ENCODE assay signal across 1 cellular context in the genomic region with DNA sequence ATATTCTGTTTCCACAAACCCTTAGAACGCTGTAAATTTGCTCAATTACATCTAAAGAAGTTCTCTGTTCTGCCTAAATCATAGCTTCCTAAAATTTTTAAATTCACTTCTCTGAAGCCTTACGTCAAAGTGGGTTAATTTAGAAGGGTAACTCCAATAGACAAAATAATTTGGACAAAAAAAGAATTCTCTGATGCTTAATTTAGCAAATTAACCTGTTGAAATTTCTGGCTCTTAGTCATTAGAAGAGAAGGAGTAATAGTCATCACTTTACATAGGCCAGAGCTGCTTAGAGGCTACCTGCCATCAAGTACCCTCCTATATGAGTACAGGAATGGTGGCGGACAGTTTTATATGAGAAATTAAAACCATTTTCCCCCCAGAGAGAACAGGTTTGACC.
TF ChIP-seq lines count a peak whose summit lies in the region.

No MANE protein-coding gene starts in this region.

TF ChIP-seq in HCT116, 20 proteins besides CTCF, POLR2A, EP300 and RAD21 (continued from another document):
- TF ChIP-seq, protein P1, sequence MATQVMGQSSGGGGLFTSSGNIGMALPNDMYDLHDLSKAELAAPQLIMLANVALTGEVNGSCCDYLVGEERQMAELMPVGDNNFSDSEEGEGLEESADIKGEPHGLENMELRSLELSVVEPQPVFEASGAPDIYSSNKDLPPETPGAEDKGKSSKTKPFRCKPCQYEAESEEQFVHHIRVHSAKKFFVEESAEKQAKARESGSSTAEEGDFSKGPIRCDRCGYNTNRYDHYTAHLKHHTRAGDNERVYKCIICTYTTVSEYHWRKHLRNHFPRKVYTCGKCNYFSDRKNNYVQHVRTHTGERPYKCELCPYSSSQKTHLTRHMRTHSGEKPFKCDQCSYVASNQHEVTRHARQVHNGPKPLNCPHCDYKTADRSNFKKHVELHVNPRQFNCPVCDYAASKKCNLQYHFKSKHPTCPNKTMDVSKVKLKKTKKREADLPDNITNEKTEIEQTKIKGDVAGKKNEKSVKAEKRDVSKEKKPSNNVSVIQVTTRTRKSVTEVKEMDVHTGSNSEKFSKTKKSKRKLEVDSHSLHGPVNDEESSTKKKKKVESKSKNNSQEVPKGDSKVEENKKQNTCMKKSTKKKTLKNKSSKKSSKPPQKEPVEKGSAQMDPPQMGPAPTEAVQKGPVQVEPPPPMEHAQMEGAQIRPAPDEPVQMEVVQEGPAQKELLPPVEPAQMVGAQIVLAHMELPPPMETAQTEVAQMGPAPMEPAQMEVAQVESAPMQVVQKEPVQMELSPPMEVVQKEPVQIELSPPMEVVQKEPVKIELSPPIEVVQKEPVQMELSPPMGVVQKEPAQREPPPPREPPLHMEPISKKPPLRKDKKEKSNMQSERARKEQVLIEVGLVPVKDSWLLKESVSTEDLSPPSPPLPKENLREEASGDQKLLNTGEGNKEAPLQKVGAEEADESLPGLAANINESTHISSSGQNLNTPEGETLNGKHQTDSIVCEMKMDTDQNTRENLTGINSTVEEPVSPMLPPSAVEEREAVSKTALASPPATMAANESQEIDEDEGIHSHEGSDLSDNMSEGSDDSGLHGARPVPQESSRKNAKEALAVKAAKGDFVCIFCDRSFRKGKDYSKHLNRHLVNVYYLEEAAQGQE (IDR thresholded peaks at IDR 0.05; ENCODE audit: low read depth) = no peak
- TF ChIP-seq EGR1 (IDR thresholded peaks at IDR 0.05; ENCODE audit: low read depth) (no peak), FOSL1 (IDR thresholded peaks at IDR 0.05; ENCODE audit: low read depth) (no peak), TCF7L2 (IDR thresholded peaks at IDR 0.05; ENCODE audit: borderline replicate concordance, extremely low read depth, insufficient read depth, insufficient read length) (no peak)
TF ChIP-seq in HCT116: peak in this region for 0.
